Comparison of ENCODE assay signal across 18 cellular contexts in the genomic region with DNA sequence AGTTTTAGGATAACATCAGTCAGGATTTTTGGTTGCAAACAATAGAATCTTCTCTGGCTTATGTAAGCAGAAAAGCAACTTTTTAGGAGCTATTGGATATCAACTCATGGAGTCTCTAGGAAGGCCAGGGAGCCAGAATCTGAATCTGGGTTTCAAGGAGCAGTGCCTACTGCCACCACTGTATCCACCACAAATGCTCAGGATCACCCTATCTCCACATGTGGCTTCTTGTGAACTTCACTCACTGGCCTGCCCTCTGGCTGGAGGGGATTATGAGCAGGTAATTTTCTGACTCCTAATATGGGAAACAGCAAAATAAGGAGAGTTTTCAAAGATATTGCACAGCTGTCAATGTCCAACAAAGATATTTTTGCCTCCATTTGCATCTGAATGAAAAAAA.
DNase-seq lines count a peak whose midpoint lies in the region; ATAC-seq, FAIRE-seq and TF ChIP-seq lines count a peak whose summit lies in the region.
"Had no signal": no experiment of that assay in that cellular context is flagged by ENCODE, and none has a peak within 500 bp of the region (broad histone marks: within the 10 kb centered on the region; RNA-seq: fewer than 3 reads in every experiment).

No MANE protein-coding gene starts in this region.

- POLR2A ChIA-PET in A549 (lab: Yijun Ruan, JAX), result no interaction called here

- no peak overlapping the region for H3K27ac Mint-ChIP-seq in activated naive CD8-positive, alpha-beta T cell treated with anti-CD3 and anti-CD28 coated beads for 36 hours
- H3K27ac Mint-ChIP-seq: CD4-positive, alpha-beta memory T cell; IgD-negative memory B cell; stimulated activated naive CD8-positive, alpha-beta T cell treated with anti-CD3 and anti-CD28 coated beads, Interleukin-15, Interleukin-2, amounts not matched to agents 100 ng/mL and 50 ng/mL, for 24 hours; T-helper 2 cell treated with Interferon-gamma antibody and Interleukin-4, amounts not matched to agents 5 μg/mL and 100 μg/mL, for 36 hours had no signal

- peak overlapping the region; percentile 37; the same call in 2 of the 3 replicates for H3K4me2 ChIP-seq in A549

- TF ChIP-seq RAD21 in A549 (conservative IDR thresholded peaks at IDR 0.05 in 1 of 2, IDR thresholded peaks at IDR 0.05 in 1 of 2), result no peak

- H3K4me3 Mint-ChIP-seq in activated naive CD8-positive, alpha-beta T cell treated with anti-CD3 and anti-CD28 coated beads for 36 hours, result no peak overlapping the region
- H3K4me3 Mint-ChIP-seq: CD4-positive, alpha-beta memory T cell; central memory CD8-positive, alpha-beta T cell; IgD-negative memory B cell; stimulated activated naive CD8-positive, alpha-beta T cell treated with anti-CD3 and anti-CD28 coated beads, Interleukin-15, Interleukin-2, amounts not matched to agents 100 ng/mL and 50 ng/mL, for 24 hours; T-helper 2 cell treated with Interferon-gamma antibody and Interleukin-4, amounts not matched to agents 5 μg/mL and 100 μg/mL, for 36 hours had no signal

- no peak for TF ChIP-seq POLR2A in A549 (IDR thresholded peaks at IDR 0.05; ENCODE audit: low read length)

- in situ Hi-C loops in HAP-1 (cut with MboI; ENCODE audit: low sequenced_read_pairs), result no loop called here

- no peak for FAIRE-seq in A549 (lab: Jason Lieb, UNC)
- peak; percentile 44 for FAIRE-seq in HTR-8/SVneo (lab: Jason Lieb, UNC)
- no peak for FAIRE-seq in bronchial epithelial cell (lab: Jason Lieb, UNC)

- ATAC-seq in A549, result peak; percentile 30 to 63; a peak in 3 of 6 replicates
- ATAC-seq in HG03432 (IDR thresholded peaks at IDR 0.05; ENCODE audit: unreplicated experiment), result no peak
- no peak for ATAC-seq in HG02571 (IDR thresholded peaks at IDR 0.05; ENCODE audit: unreplicated experiment)
- ATAC-seq: activated CD4-positive, CD25-positive, alpha-beta regulatory T cell treated with anti-CD3 and anti-CD28 coated beads, Interleukin-2, amount 50 U/mL, for 24 hours had no signal

- H3K9me3 Mint-ChIP-seq in activated naive CD8-positive, alpha-beta T cell treated with anti-CD3 and anti-CD28 coated beads for 36 hours, result no peaks in the 10 kb centered on the region
- H3K9me3 Mint-ChIP-seq: central memory CD8-positive, alpha-beta T cell; IgD-negative memory B cell; stimulated activated naive CD8-positive, alpha-beta T cell treated with anti-CD3 and anti-CD28 coated beads, Interleukin-15, Interleukin-2, amounts not matched to agents 100 ng/mL and 50 ng/mL, for 24 hours; T-helper 2 cell treated with Interferon-gamma antibody and Interleukin-4, amounts not matched to agents 5 μg/mL and 100 μg/mL, for 36 hours had no signal

- DNase-seq in A549 (ENCODE audit: low read depth in 1 of 2, low spot score in 1 of 2) (no peak), HTR-8/SVneo (ENCODE audit: insufficient read length, low spot score) (no peak), bronchial epithelial cell (ENCODE audit: low read depth) (peak; percentile 2), kidney tubule cell (ENCODE audit: low spot score) (peak; percentile 3), HAP-1 (ENCODE audit: low spot score in 2 of 2) (no peak)
- DNase-seq in activated naive CD8-positive, alpha-beta T cell treated with anti-CD3 and anti-CD28 coated beads for 36 hours, result no peak
- DNase-seq: CD4-positive, alpha-beta memory T cell; DMS79 treated with DMSO at 0.1 percent for 48 hours; NCI-H446 treated with DMSO at 0.1 percent for 48 hours; SIG-M5 had no signal

- H3K9me3 ChIP-seq in A549, result no peaks in the 10 kb centered on the region
- no peaks in the 10 kb centered on the region for H3K9me3 ChIP-seq in HAP-1
- H3K9me3 ChIP-seq: gastrocnemius medialis had no signal

- H3K36me3 ChIP-seq in bronchial epithelial cell (ENCODE audit: control insufficient read depth, insufficient read depth, low read length) (peaks cover 2% of the 10 kb centered on the region), HAP-1 (replicated peaks) (no peaks in the 10 kb centered on the region)
- H3K36me3 ChIP-seq: gastrocnemius medialis had no signal

- TF ChIP-seq EP300 in A549 (IDR thresholded peaks at IDR 0.05), result no peak

- no peak overlapping the region for H3K27ac ChIP-seq in A549

- TF ChIP-seq CTCF in A549 (IDR thresholded peaks at IDR 0.05) (no peak), bronchial epithelial cell (IDR thresholded peaks at IDR 0.05; ENCODE audit: insufficient read depth, low read length, severe bottlenecking) (no peak)

- H3K4me3 ChIP-seq in A549 (no peak overlapping the region), bronchial epithelial cell (ENCODE audit: low read depth, low read length) (no peak overlapping the region), HAP-1 (no peak overlapping the region)
- H3K4me3 ChIP-seq: gastrocnemius medialis had no signal

- H3K4me1 Mint-ChIP-seq in activated naive CD8-positive, alpha-beta T cell treated with anti-CD3 and anti-CD28 coated beads for 36 hours, result no peaks in the 10 kb centered on the region
- H3K4me1 Mint-ChIP-seq: central memory CD8-positive, alpha-beta T cell; IgD-negative memory B cell had no signal

- H3K36me3 Mint-ChIP-seq in activated naive CD8-positive, alpha-beta T cell treated with anti-CD3 and anti-CD28 coated beads for 36 hours, result peaks cover 4% of the 10 kb centered on the region
- H3K36me3 Mint-ChIP-seq: IgD-negative memory B cell had no signal

- H3K27me3 ChIP-seq in bronchial epithelial cell (ENCODE audit: control insufficient read depth, insufficient read depth, low read length) (no peaks in the 10 kb centered on the region), HAP-1 (ENCODE audit: low read depth) (no peaks in the 10 kb centered on the region)
- H3K27me3 ChIP-seq: gastrocnemius medialis had no signal

- no peaks in the 10 kb centered on the region for H3K27me3 Mint-ChIP-seq in activated naive CD8-positive, alpha-beta T cell treated with anti-CD3 and anti-CD28 coated beads for 36 hours
- H3K27me3 Mint-ChIP-seq: CD4-positive, alpha-beta memory T cell; central memory CD8-positive, alpha-beta T cell; IgD-negative memory B cell; stimulated activated naive CD8-positive, alpha-beta T cell treated with anti-CD3 and anti-CD28 coated beads, Interleukin-15, Interleukin-2, amounts not matched to agents 100 ng/mL and 50 ng/mL, for 24 hours had no signal

- peaks cover 22% of the 10 kb centered on the region for H3K4me1 ChIP-seq in A549
- no peaks in the 10 kb centered on the region for H3K4me1 ChIP-seq in HAP-1

- CTCF ChIA-PET in A549 (lab: Yijun Ruan, JAX), result no interaction called here

TF ChIP-seq in A549, 52 proteins besides CTCF, POLR2A, EP300 and RAD21:
- TF ChIP-seq FOXS1 (CRISPR knock-in tag; IDR thresholded peaks at IDR 0.05) (no peak), SMC3 (IDR thresholded peaks at IDR 0.05) (no peak), USF2 (IDR thresholded peaks at IDR 0.05) (no peak), CBX2 (IDR thresholded peaks at IDR 0.05; ENCODE audit: borderline replicate concordance, low read depth) (no peak), HES2 (IDR thresholded peaks at IDR 0.05) (no peak), FOSL2 (IDR thresholded peaks at IDR 0.05) (no peak), FOSL2 (CRISPR knock-in tag; IDR thresholded peaks at IDR 0.05) (no peak), KDM1A (IDR thresholded peaks at IDR 0.05; ENCODE audit: low read depth) (no peak), CBX8 (IDR thresholded peaks at IDR 0.05) (no peak), HOXB5 (CRISPR knock-in tag; IDR thresholded peaks at IDR 0.05) (no peak), POLR2AphosphoS2 (conservative IDR thresholded peaks at IDR 0.05; ENCODE audit: low read length) (no peak), ESRRA (IDR thresholded peaks at IDR 0.05; ENCODE audit: borderline replicate concordance, low read length) (no peak), HEYL (CRISPR knock-in tag; IDR thresholded peaks at IDR 0.05) (no peak), RNF2 (IDR thresholded peaks at IDR 0.05; ENCODE audit: borderline replicate concordance, low read depth) (no peak), EHF (CRISPR knock-in tag; IDR thresholded peaks at IDR 0.05) (no peak)
- TF ChIP-seq, protein P1, sequence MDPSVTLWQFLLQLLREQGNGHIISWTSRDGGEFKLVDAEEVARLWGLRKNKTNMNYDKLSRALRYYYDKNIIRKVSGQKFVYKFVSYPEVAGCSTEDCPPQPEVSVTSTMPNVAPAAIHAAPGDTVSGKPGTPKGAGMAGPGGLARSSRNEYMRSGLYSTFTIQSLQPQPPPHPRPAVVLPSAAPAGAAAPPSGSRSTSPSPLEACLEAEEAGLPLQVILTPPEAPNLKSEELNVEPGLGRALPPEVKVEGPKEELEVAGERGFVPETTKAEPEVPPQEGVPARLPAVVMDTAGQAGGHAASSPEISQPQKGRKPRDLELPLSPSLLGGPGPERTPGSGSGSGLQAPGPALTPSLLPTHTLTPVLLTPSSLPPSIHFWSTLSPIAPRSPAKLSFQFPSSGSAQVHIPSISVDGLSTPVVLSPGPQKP (IDR thresholded peaks at IDR 0.05; ENCODE audit: low read depth, low read length), result no peak

Comparison
In these comparisons a context has a peak if more than half of its experiments do, and no peak if none do; other contexts are left out.
1. ATAC-seq: peak in A549 (2 of 2); none in HG03432 (single experiment) and HG02571 (single experiment).
2. DNase-seq: peak in bronchial epithelial cell (single experiment) and kidney tubule cell (single experiment); none in A549 (0 of 2), HTR-8/SVneo (single experiment), HAP-1 (0 of 2) and activated naive CD8-positive, alpha-beta T cell treated with anti-CD3 and anti-CD28 coated beads for 36 hours (single experiment).